1 cellular context compared by ENCODE assay signal in the genomic region with DNA sequence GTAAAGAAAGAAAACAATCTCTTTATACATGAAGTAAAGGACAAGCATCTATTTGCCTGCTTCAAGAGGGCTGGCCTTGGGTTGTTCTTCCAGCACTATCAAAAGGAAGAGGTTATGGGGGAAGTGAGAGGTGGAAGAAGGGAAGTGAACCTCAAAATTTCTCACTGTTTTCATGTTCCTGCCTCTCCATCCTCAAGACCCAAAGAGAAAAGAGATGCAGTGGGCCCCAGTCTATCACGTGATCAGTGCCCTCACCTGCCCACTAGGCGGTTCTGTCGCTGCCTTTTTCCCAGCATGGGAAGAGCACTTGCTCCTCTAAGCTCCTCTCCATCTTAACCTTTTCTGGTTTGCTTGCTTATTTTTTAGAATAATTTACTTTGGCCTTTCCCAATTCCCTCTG.
TF ChIP-seq lines count a peak whose summit lies in the region.

No MANE protein-coding gene starts in this region.

TF ChIP-seq in WTC11, 78 proteins besides CTCF, POLR2A, EP300 and RAD21 (continued from another document):
- TF ChIP-seq ARID4B (CRISPR knock-in tag; IDR thresholded peaks at IDR 0.05; ENCODE audit: borderline replicate concordance) (no peak), ZNF671 (CRISPR knock-in tag; IDR thresholded peaks at IDR 0.05) (no peak), ATF6 (CRISPR knock-in tag; IDR thresholded peaks at IDR 0.05) (no peak), ZSCAN18 (CRISPR knock-in tag; IDR thresholded peaks at IDR 0.05) (no peak), ESRRA (CRISPR knock-in tag; IDR thresholded peaks at IDR 0.05; ENCODE audit: borderline replicate concordance) (no peak), GTF2I (CRISPR knock-in tag; conservative IDR thresholded peaks at IDR 0.05) (no peak)
- TF ChIP-seq, protein P1, sequence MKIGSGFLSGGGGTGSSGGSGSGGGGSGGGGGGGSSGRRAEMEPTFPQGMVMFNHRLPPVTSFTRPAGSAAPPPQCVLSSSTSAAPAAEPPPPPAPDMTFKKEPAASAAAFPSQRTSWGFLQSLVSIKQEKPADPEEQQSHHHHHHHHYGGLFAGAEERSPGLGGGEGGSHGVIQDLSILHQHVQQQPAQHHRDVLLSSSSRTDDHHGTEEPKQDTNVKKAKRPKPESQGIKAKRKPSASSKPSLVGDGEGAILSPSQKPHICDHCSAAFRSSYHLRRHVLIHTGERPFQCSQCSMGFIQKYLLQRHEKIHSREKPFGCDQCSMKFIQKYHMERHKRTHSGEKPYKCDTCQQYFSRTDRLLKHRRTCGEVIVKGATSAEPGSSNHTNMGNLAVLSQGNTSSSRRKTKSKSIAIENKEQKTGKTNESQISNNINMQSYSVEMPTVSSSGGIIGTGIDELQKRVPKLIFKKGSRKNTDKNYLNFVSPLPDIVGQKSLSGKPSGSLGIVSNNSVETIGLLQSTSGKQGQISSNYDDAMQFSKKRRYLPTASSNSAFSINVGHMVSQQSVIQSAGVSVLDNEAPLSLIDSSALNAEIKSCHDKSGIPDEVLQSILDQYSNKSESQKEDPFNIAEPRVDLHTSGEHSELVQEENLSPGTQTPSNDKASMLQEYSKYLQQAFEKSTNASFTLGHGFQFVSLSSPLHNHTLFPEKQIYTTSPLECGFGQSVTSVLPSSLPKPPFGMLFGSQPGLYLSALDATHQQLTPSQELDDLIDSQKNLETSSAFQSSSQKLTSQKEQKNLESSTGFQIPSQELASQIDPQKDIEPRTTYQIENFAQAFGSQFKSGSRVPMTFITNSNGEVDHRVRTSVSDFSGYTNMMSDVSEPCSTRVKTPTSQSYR (CRISPR knock-in tag; IDR thresholded peaks at IDR 0.05) = no peak
